ENCODE assay signal across 1 cellular context in genomic region chr12:92943482-92944250, GRCh38.
A peak's percentile ranks its signal among the peaks of the same experiment; 100 is the strongest.
TF ChIP-seq lines count a peak whose summit lies in the region.

No MANE protein-coding gene starts in this region.

TF ChIP-seq in IMR-90, 13 proteins besides CTCF, POLR2A, EP300 and RAD21:
- TF ChIP-seq CEBPB (IDR thresholded peaks at IDR 0.05; ENCODE audit: low read depth, low read length) (0 out of 2 replicates have a peak, but pooled peaks have one; percentile 7), CHD1 (IDR thresholded peaks at IDR 0.05; ENCODE audit: low read depth, low read length) (no peak)
